20 cellular contexts compared by ENCODE assay signal in genomic region chr4:85426366-85426765, GRCh38.
"Had no signal": no experiment of that assay in that cellular context is flagged by ENCODE, and none has a peak within 500 bp of the region (broad histone marks: within the 10 kb centered on the region; RNA-seq: fewer than 3 reads in every experiment).

No MANE protein-coding gene starts in this region.

- H3K4me3 ChIP-seq: esophagus squamous epithelium, left lung, lower lobe of right lung, stomach, thyroid gland had no signal

- DNase-seq: cerebellar nuclear complex; cortex of kidney; effector memory CD8-positive, alpha-beta T cell; erythroblast; esophagus squamous epithelium; foreskin melanocyte; glutamatergic neuron; kidney; left lung; lower lobe of right lung; natural killer cell; stimulated activated CD4-positive, alpha-beta T cell treated with anti-CD3 and anti-CD28 coated beads, Interleukin-2, amount 100 ng/mL, for 24 hours; stimulated activated CD4-positive, alpha-beta T cell treated with anti-CD3 and anti-CD28 coated beads, Interleukin-4, amount 100 ng/mL, for 24 hours; stimulated activated naive CD4-positive, alpha-beta T cell treated with Interleukin-2 at 50 U/mL for 16 hours; stomach; thyroid gland had no signal

- H3K27me3 ChIP-seq: left lung, stomach, thyroid gland had no signal

- H3K27ac ChIP-seq: esophagus squamous epithelium, left lung, lower lobe of right lung, neutrophil, parathyroid adenoma, stomach, thyroid gland had no signal

- H3K9me3 ChIP-seq: esophagus squamous epithelium, left lung, lower lobe of right lung, neutrophil, stomach, thyroid gland had no signal

- H3K4me1 ChIP-seq: esophagus squamous epithelium, left lung, lower lobe of right lung, parathyroid adenoma, stomach, thyroid gland had no signal

- ATAC-seq: effector memory CD8-positive, alpha-beta T cell; left lung; lower lobe of right lung; natural killer cell; sciatic nerve; stimulated activated effector memory CD8-positive, alpha-beta T cell treated with anti-CD3 and anti-CD28 coated beads, Interleukin-12 subunit alpha, Interleukin-12 subunit beta, amount 100 ng/mL, for 72 hours had no signal

- H3K36me3 ChIP-seq: esophagus squamous epithelium, left lung, lower lobe of right lung, neutrophil, stomach, thyroid gland had no signal
